22 cellular contexts compared by ENCODE assay signal in genomic region chr2:146496248-146496647, GRCh38.
A peak's percentile ranks its signal among the peaks of the same experiment; 100 is the strongest.
DNase-seq lines count a peak whose midpoint lies in the region; ATAC-seq and TF ChIP-seq lines count a peak whose summit lies in the region.
"Had no signal": no experiment of that assay in that cellular context is flagged by ENCODE, and none has a peak within 500 bp of the region (broad histone marks: within the 10 kb centered on the region; RNA-seq: fewer than 3 reads in every experiment).

No MANE protein-coding gene starts in this region.

- H3K27ac ChIP-seq in PC-9: no peak overlapping the region

- no peak overlapping the region for H2AFZ ChIP-seq in PC-9

- BruUV-seq in PC-9 (replicated peaks; lab: Mats Ljungman, UMichigan): no TSS peak

- H4K20me1 ChIP-seq in PC-9 (ENCODE audit: insufficient read depth): no peaks in the 10 kb centered on the region

- H3K9me2 ChIP-seq in PC-9 (ENCODE audit: insufficient read depth): no peaks in the 10 kb centered on the region

- H3K4me3 ChIP-seq in PC-9: no peak overlapping the region
- H3K4me3 ChIP-seq: GM12878 had no signal

- peak overlapping the region; percentile 13; the same call in 1 of the 2 replicates for H3K4me2 ChIP-seq in PC-9

- H3K4me1 ChIP-seq in PC-9 (replicated peaks; ENCODE audit: insufficient read depth): no peaks in the 10 kb centered on the region
- H3K4me1 ChIP-seq: BE2C had no signal

- intact Hi-C loops in PC-9 (cut with micrococcal nuclease; ENCODE audit: unreplicated experiment): no loop called here

- no peak overlapping the region for H3K27ac Mint-ChIP-seq in stimulated activated effector memory CD8-positive, alpha-beta T cell treated with anti-CD3 and anti-CD28 coated beads, Interleukin-12 subunit alpha, Interleukin-12 subunit beta, amount 100 ng/mL, for 72 hours
- no peak overlapping the region for H3K27ac Mint-ChIP-seq in activated naive CD8-positive, alpha-beta T cell treated with anti-CD3 and anti-CD28 coated beads, Interleukin-2, amount 50 U/mL, for 24 hours
- H3K27ac Mint-ChIP-seq: CD4-positive, CD25-positive, alpha-beta regulatory T cell; CD8-positive, alpha-beta memory T cell; H9; IgD-negative memory B cell had no signal

- CTCF ChIA-PET in PC-9 (lab: Charles Lee): no interaction called here

- H3K27me3 Mint-ChIP-seq in activated naive CD8-positive, alpha-beta T cell treated with anti-CD3 and anti-CD28 coated beads, Interleukin-2, amount 50 U/mL, for 24 hours: no peaks in the 10 kb centered on the region
- H3K27me3 Mint-ChIP-seq: CD4-positive, CD25-positive, alpha-beta regulatory T cell; CD8-positive, alpha-beta memory T cell; IgD-negative memory B cell had no signal

- no peaks in the 10 kb centered on the region for H3K36me3 ChIP-seq in PC-9 (ENCODE audit: low read depth)
- H3K36me3 ChIP-seq: BE2C had no signal

- H3K4me3 Mint-ChIP-seq in stimulated activated effector memory CD8-positive, alpha-beta T cell treated with anti-CD3 and anti-CD28 coated beads, Interleukin-12 subunit alpha, Interleukin-12 subunit beta, amount 100 ng/mL, for 72 hours: no peak overlapping the region
- no peak overlapping the region for H3K4me3 Mint-ChIP-seq in activated naive CD8-positive, alpha-beta T cell treated with anti-CD3 and anti-CD28 coated beads, Interleukin-2, amount 50 U/mL, for 24 hours
- H3K4me3 Mint-ChIP-seq: CD4-positive, CD25-positive, alpha-beta regulatory T cell; CD8-positive, alpha-beta memory T cell; H9; IgD-negative memory B cell had no signal

- DNase-seq in PC-9 (no peak), globus pallidus (ENCODE audit: low spot score) (no peak), glomerular visceral epithelial cell (ENCODE audit: extremely low spot score) (no peak)
- no peak for DNase-seq in stimulated activated effector memory CD8-positive, alpha-beta T cell treated with anti-CD3 and anti-CD28 coated beads, Interleukin-12 subunit alpha, Interleukin-12 subunit beta, amount 100 ng/mL, for 72 hours (ENCODE audit: low spot score in 2 of 2)
- DNase-seq in activated naive CD8-positive, alpha-beta T cell treated with anti-CD3 and anti-CD28 coated beads, Interleukin-2, amount 50 U/mL, for 24 hours: no peak
- DNase-seq: ACHN; BE2C; C1 segment of cervical spinal cord; CD4-positive, CD25-positive, alpha-beta regulatory T cell; CD8-positive, alpha-beta memory T cell; COR-L47; DMS 273 treated with DMSO at 0.1 percent for 48 hours; DMS53; DND-41; EL; H9; KBM-7 had no signal

- H3K4me1 Mint-ChIP-seq in stimulated activated effector memory CD8-positive, alpha-beta T cell treated with anti-CD3 and anti-CD28 coated beads, Interleukin-12 subunit alpha, Interleukin-12 subunit beta, amount 100 ng/mL, for 72 hours: no peaks in the 10 kb centered on the region
- no peaks in the 10 kb centered on the region for H3K4me1 Mint-ChIP-seq in activated naive CD8-positive, alpha-beta T cell treated with anti-CD3 and anti-CD28 coated beads, Interleukin-2, amount 50 U/mL, for 24 hours
- H3K4me1 Mint-ChIP-seq: CD4-positive, CD25-positive, alpha-beta regulatory T cell; CD8-positive, alpha-beta memory T cell; IgD-negative memory B cell had no signal

- POLR2A ChIA-PET in PC-9 (lab: Charles Lee; ENCODE audit: unreplicated experiment): no interaction called here

- peaks cover 2% of the 10 kb centered on the region for H3K9me3 Mint-ChIP-seq in stimulated activated effector memory CD8-positive, alpha-beta T cell treated with anti-CD3 and anti-CD28 coated beads, Interleukin-12 subunit alpha, Interleukin-12 subunit beta, amount 100 ng/mL, for 72 hours
- peaks cover 6% of the 10 kb centered on the region for H3K9me3 Mint-ChIP-seq in activated naive CD8-positive, alpha-beta T cell treated with anti-CD3 and anti-CD28 coated beads, Interleukin-2, amount 50 U/mL, for 24 hours

- H3K79me2 ChIP-seq in PC-9 (ENCODE audit: low read depth): no peaks in the 10 kb centered on the region

- no peaks in the 10 kb centered on the region for H3K36me3 Mint-ChIP-seq in stimulated activated effector memory CD8-positive, alpha-beta T cell treated with anti-CD3 and anti-CD28 coated beads, Interleukin-12 subunit alpha, Interleukin-12 subunit beta, amount 100 ng/mL, for 72 hours
- no peaks in the 10 kb centered on the region for H3K36me3 Mint-ChIP-seq in activated naive CD8-positive, alpha-beta T cell treated with anti-CD3 and anti-CD28 coated beads, Interleukin-2, amount 50 U/mL, for 24 hours (ENCODE audit: low read depth)
- H3K36me3 Mint-ChIP-seq: CD4-positive, CD25-positive, alpha-beta regulatory T cell had no signal

- H3K27me3 ChIP-seq in PC-9 (ENCODE audit: insufficient read depth, low read depth): no peaks in the 10 kb centered on the region
- H3K27me3 ChIP-seq: BE2C had no signal

- no peak for TF ChIP-seq CTCF in PC-9 (conservative IDR thresholded peaks at IDR 0.05)

- H3F3A ChIP-seq in PC-9 (ENCODE audit: insufficient read depth, low read depth): no peaks in the 10 kb centered on the region

- peak; percentile 54 for ATAC-seq in GM18511 (IDR thresholded peaks at IDR 0.05; ENCODE audit: unreplicated experiment)
- peak; percentile 65 for ATAC-seq in GM18909 (IDR thresholded peaks at IDR 0.05; ENCODE audit: poor library complexity, unreplicated experiment)
- ATAC-seq in HG03342 (IDR thresholded peaks at IDR 0.05; ENCODE audit: unreplicated experiment): peak; percentile 56
- ATAC-seq in stimulated activated effector memory CD8-positive, alpha-beta T cell treated with anti-CD3 and anti-CD28 coated beads, Interleukin-12 subunit alpha, Interleukin-12 subunit beta, amount 100 ng/mL, for 72 hours: no peak
- ATAC-seq in activated naive CD8-positive, alpha-beta T cell treated with anti-CD3 and anti-CD28 coated beads, Interleukin-2, amount 50 U/mL, for 24 hours: no peak
- ATAC-seq: GM12878 had no signal

- H3K9me3 ChIP-seq in PC-9 (ENCODE audit: insufficient read depth, low read depth): no peaks in the 10 kb centered on the region
- H3K9me3 ChIP-seq: BE2C had no signal

Comparison
In these comparisons a context has a peak if more than half of its experiments do, and no peak if none do; other contexts are left out.
1. ATAC-seq: peak in GM18511 (single experiment), GM18909 (single experiment) and HG03342 (single experiment); none in stimulated activated effector memory CD8-positive, alpha-beta T cell treated with anti-CD3 and anti-CD28 coated beads, Interleukin-12 subunit alpha, Interleukin-12 subunit beta, amount 100 ng/mL, for 72 hours (single experiment) and activated naive CD8-positive, alpha-beta T cell treated with anti-CD3 and anti-CD28 coated beads, Interleukin-2, amount 50 U/mL, for 24 hours (single experiment).